ENCODE assay signal across 26 cellular contexts in genomic region chr17:38545531-38546225, GRCh38.
DNase-seq lines count a peak whose midpoint lies in the region; ATAC-seq, FAIRE-seq and TF ChIP-seq lines count a peak whose summit lies in the region.
"Had no signal": no experiment of that assay in that cellular context is flagged by ENCODE, and none has a peak within 500 bp of the region (broad histone marks: within the 10 kb centered on the region; RNA-seq: fewer than 3 reads in every experiment).

No MANE protein-coding gene starts in this region.

- H4K20me1 ChIP-seq in HepG2 (ENCODE audit: insufficient read depth, low read length) = 0 out of 2 replicates have a peak, but pooled peaks cover 4% of the 10 kb centered on the region
- H4K20me1 ChIP-seq in SK-N-SH (ENCODE audit: insufficient read depth) = no peaks in the 10 kb centered on the region
- H4K20me1 ChIP-seq: BLaER1 had no signal

- no peak overlapping the region for H3K14ac ChIP-seq in neuronal stem cell (ENCODE audit: low read length)

- TF ChIP-seq RAD21 in HepG2 (CRISPR knock-in tag; IDR thresholded peaks at IDR 0.05) = no peak
- TF ChIP-seq RAD21 in SK-N-SH (IDR thresholded peaks at IDR 0.05; ENCODE audit: low read length) = no peak

- H3K4me2 ChIP-seq in HepG2 (ENCODE audit: low read depth, low read length) (peak overlapping the region; percentile 12; the same call in 1 of the 2 replicates), neuronal stem cell (ENCODE audit: insufficient read depth, low read length, poor library complexity, severe bottlenecking) (no peak overlapping the region), SK-N-SH (no peak overlapping the region)
- H3K4me2 ChIP-seq: BLaER1 had no signal

- TF ChIP-seq EP300 in HepG2 (IDR thresholded peaks at IDR 0.05; ENCODE audit: low read depth in 2 of 2, low read length in 2 of 2) (no peak), HepG2 (CRISPR knock-in tag; IDR thresholded peaks at IDR 0.05; ENCODE audit: borderline replicate concordance) (no peak), SK-N-SH (IDR thresholded peaks at IDR 0.05; ENCODE audit: borderline replicate concordance in 1 of 2, low read depth in 1 of 2, low read length in 1 of 2) (no peak)

- H3K79me2 ChIP-seq in HepG2 (ENCODE audit: insufficient read depth, low read length) = no peaks in the 10 kb centered on the region
- no peaks in the 10 kb centered on the region for H3K79me2 ChIP-seq in SK-N-SH (ENCODE audit: insufficient read depth)

- no peak overlapping the region for H2BK5ac ChIP-seq in neuronal stem cell (ENCODE audit: low read length)

- TF ChIP-seq CTCF in HepG2 (CRISPR knock-in tag; IDR thresholded peaks at IDR 0.05) (no peak), right lobe of liver (IDR thresholded peaks at IDR 0.05) (no peak), epithelial cell of esophagus (IDR thresholded peaks at IDR 0.05; ENCODE audit: insufficient read depth, low read depth, low read length, missing control alignments) (no peak), SK-N-SH (IDR thresholded peaks at IDR 0.05) (no peak)

- H3K18ac ChIP-seq in neuronal stem cell (ENCODE audit: low read length) = no peak overlapping the region

- H3K4ac ChIP-seq in neuronal stem cell (ENCODE audit: low read length) = no peak overlapping the region

- H2BK15ac ChIP-seq in neuronal stem cell (ENCODE audit: low read length) = no peak overlapping the region

- CTCF ChIA-PET in HepG2 (lab: Yijun Ruan, JAX; ENCODE audit: low intra/inter-chr PET ratio, low total read pairs) (no interaction called here), SK-N-SH (lab: Yijun Ruan, JAX) (interaction anchor here (0.8 to 5.2 kb wide), 6 partner anchors 10 to 122 kb away, joined by 3 to 21 read pairs (median 4); no protein-coding TSS in a partner anchor)

- H3K79me1 ChIP-seq in neuronal stem cell (ENCODE audit: low read depth, low read length) = no peaks in the 10 kb centered on the region

- in situ Hi-C loops in HepG2 (cut with HindIII; ENCODE audit: extremely low pct_ligation_motif_present, low pct_unique_long_range_greater_than_20kb) = no loop called here

- no peak overlapping the region for H3K23ac ChIP-seq in neuronal stem cell (ENCODE audit: low read depth, low read length, poor library complexity)

- 50% methylated on average over 7 of the region's 12 CpGs for WGBS in HepG2 (ENCODE audit: low lambda C conversion rate)
- 93% methylated on average over 6 of the region's 12 CpGs for WGBS in right lobe of liver (ENCODE audit: insufficient coverage, low coverage, low lambda C conversion rate, missing lambda C conversion rate)
- no CpG with 5 or more reads among the region's 12 CpGs for WGBS in neuronal stem cell (ENCODE audit: extremely low coverage in 2 of 2, insufficient read length in 2 of 2, insufficient replicate concordance in 1 of 2), 2 donors
- 74% methylated on average over 9 of the region's 12 CpGs for WGBS in SK-N-SH (ENCODE audit: low lambda C conversion rate)

- POLR2A ChIA-PET in HepG2 (lab: Yijun Ruan, JAX) = interaction anchor here (1.0 to 1.7 kb wide), 3 partner anchors 9 to 173 kb away, joined by 3 to 5 read pairs (median 3); no protein-coding TSS in a partner anchor
- POLR2A ChIA-PET in SK-N-SH (lab: Yijun Ruan, JAX) = no interaction called here

- H2BK12ac ChIP-seq in neuronal stem cell (ENCODE audit: low read length) = peak overlapping the region; percentile 58

- H3K27ac ChIP-seq in HepG2 (ENCODE audit: extremely low read length, insufficient read depth, low read length) (no peak overlapping the region), right lobe of liver (no peak overlapping the region), neuronal stem cell (replicated peaks; ENCODE audit: low read length) (no peak overlapping the region), SK-N-SH (ENCODE audit: low read depth in 2 of 2, low read length in 1 of 2) (no peak overlapping the region)
- H3K27ac ChIP-seq: BLaER1 had no signal

- H4K91ac ChIP-seq in neuronal stem cell (ENCODE audit: low read depth, low read length, poor library complexity) = no peak overlapping the region

- no peak overlapping the region for H2AFZ ChIP-seq in HepG2 (ENCODE audit: low read length)
- no peak overlapping the region for H2AFZ ChIP-seq in neuronal stem cell (ENCODE audit: low read length)
- no peak overlapping the region for H2AFZ ChIP-seq in SK-N-SH (ENCODE audit: low read depth)

- intact Hi-C loops in HepG2 (cut with micrococcal nuclease; ENCODE audit: unreplicated experiment) = no loop called here
- intact Hi-C loops in right lobe of liver (cut with DNase I) = no loop called here

- no peak overlapping the region for H4K8ac ChIP-seq in neuronal stem cell (ENCODE audit: low read depth, low read length)

- H3K27me3 ChIP-seq in HepG2 (ENCODE audit: control insufficient read depth in 1 of 2, insufficient read depth in 2 of 2, low read length in 2 of 2) = peaks cover 5 to 33% of the 10 kb centered on the region in 2 experiments; a peak in 4 of 5 replicates
- H3K27me3 ChIP-seq in right lobe of liver = no peaks in the 10 kb centered on the region
- no peaks in the 10 kb centered on the region for H3K27me3 ChIP-seq in neuronal stem cell (ENCODE audit: control insufficient read depth in 3 of 3, insufficient read depth in 3 of 3, low read depth in 1 of 3, low read length in 3 of 3)
- H3K27me3 ChIP-seq in SK-N-SH (ENCODE audit: insufficient read depth) = no peaks in the 10 kb centered on the region
- H3K27me3 ChIP-seq: BE2C, BLaER1 had no signal

- ATAC-seq in HepG2 (peak; percentile 19), right lobe of liver (no peak), GM19035 (IDR thresholded peaks at IDR 0.05; ENCODE audit: unreplicated experiment) (no peak)
- ATAC-seq: GM12878 had no signal

- TF ChIP-seq POLR2A in HepG2 (IDR thresholded peaks at IDR 0.05; ENCODE audit: insufficient read depth in 1 of 2, low read depth in 2 of 2, low read length in 2 of 2) (no peak), right lobe of liver (IDR thresholded peaks at IDR 0.05) (no peak)

- FAIRE-seq in HepG2 (lab: Jason Lieb, UNC) (no peak), frontal cortex (lab: Jason Lieb, UNC) (no peak)
- FAIRE-seq: A204.1, GM12878, GM12892, GM18507, GM19239 had no signal

- no peaks in the 10 kb centered on the region for H3K9me3 ChIP-seq in HepG2 (ENCODE audit: low read length)
- H3K9me3 ChIP-seq in right lobe of liver = no peaks in the 10 kb centered on the region
- H3K9me3 ChIP-seq in neuronal stem cell (replicated peaks in 1 of 2; ENCODE audit: control insufficient read depth in 2 of 2, insufficient read depth in 1 of 2, low read depth in 1 of 2, low read length in 2 of 2) = no peaks in the 10 kb centered on the region
- H3K9me3 ChIP-seq in SK-N-SH = no peaks in the 10 kb centered on the region
- H3K9me3 ChIP-seq: BE2C, BLaER1 had no signal

- H3K36me3 ChIP-seq in HepG2 (replicated peaks in 1 of 2; ENCODE audit: control insufficient read depth in 1 of 2, insufficient read depth in 2 of 2, low read length in 2 of 2) = no peaks in the 10 kb centered on the region
- no peaks in the 10 kb centered on the region for H3K36me3 ChIP-seq in right lobe of liver
- H3K36me3 ChIP-seq in neuronal stem cell (replicated peaks in 1 of 2; ENCODE audit: control insufficient read depth in 2 of 2, insufficient read depth in 2 of 2, low read length in 2 of 2) = peaks cover 1 to 6% of the 10 kb centered on the region in 2 donors
- no peaks in the 10 kb centered on the region for H3K36me3 ChIP-seq in SK-N-SH (replicated peaks in 1 of 2; ENCODE audit: control insufficient read depth in 1 of 2, insufficient read depth in 2 of 2, low read length in 1 of 2)
- H3K36me3 ChIP-seq: BE2C, BLaER1 had no signal

- H2AK5ac ChIP-seq in neuronal stem cell (ENCODE audit: low read depth, low read length) = no peak overlapping the region

- no peaks in the 10 kb centered on the region for H3F3A ChIP-seq in SK-N-SH (replicated peaks; ENCODE audit: insufficient read depth)

- H3K4me3 ChIP-seq in HepG2 (replicated peaks in 1 of 3; ENCODE audit: insufficient read depth in 1 of 3, low read depth in 2 of 3, low read length in 3 of 3) = no peak overlapping the region
- no peak overlapping the region for H3K4me3 ChIP-seq in right lobe of liver
- no peak overlapping the region for H3K4me3 ChIP-seq in epithelial cell of esophagus (ENCODE audit: low read length)
- no peak overlapping the region for H3K4me3 ChIP-seq in neuronal stem cell (ENCODE audit: low read length in 2 of 2)
- H3K4me3 ChIP-seq in SK-N-SH (ENCODE audit: low read depth in 2 of 2, low read length in 1 of 2) = no peak overlapping the region
- H3K4me3 ChIP-seq: BLaER1, GM12878 had no signal

- H2BK120ac ChIP-seq in neuronal stem cell (ENCODE audit: low read depth, low read length) = peak overlapping the region; percentile 24

- BruUV-seq in HepG2 (replicated peaks; lab: Mats Ljungman, UMichigan) = no TSS peak

- no peaks in the 10 kb centered on the region for H3K9me2 ChIP-seq in SK-N-SH

- H3K4me1 ChIP-seq in HepG2 (ENCODE audit: insufficient read depth, low read length) = peaks cover 16% of the 10 kb centered on the region
- H3K4me1 ChIP-seq in right lobe of liver = no peaks in the 10 kb centered on the region
- H3K4me1 ChIP-seq in neuronal stem cell (ENCODE audit: control insufficient read depth in 2 of 2, insufficient read depth in 1 of 2, low read depth in 1 of 2, low read length in 2 of 2) = no peaks in the 10 kb centered on the region
- H3K4me1 ChIP-seq in SK-N-SH (ENCODE audit: control insufficient read depth in 1 of 2, insufficient read depth in 2 of 2, low read depth in 1 of 2, low read length in 1 of 2) = no peaks in the 10 kb centered on the region; a peak in 1 of 4 replicates

- DNase-seq in HepG2 (ENCODE audit: low spot score) = peak; percentile 66
- no peak for DNase-seq in right lobe of liver
- DNase-seq in epithelial cell of esophagus (ENCODE audit: low read depth) = peak; percentile 32
- no peak for DNase-seq in neuronal stem cell (ENCODE audit: low spot score)
- DNase-seq in frontal cortex (ENCODE audit: low spot score in 2 of 2) = no peak
- no peak for DNase-seq in SK-N-SH
- DNase-seq: 8988T; ACHN; BE2C; CD4-positive, alpha-beta memory T cell; CD4-positive, CD25-positive, alpha-beta regulatory T cell; CD8-positive, alpha-beta memory T cell; COR-L47; DMS 273 treated with DMSO at 0.1 percent for 48 hours; DMS153; DMS79; DND-41; EL; GDM1 had no signal

- H3K9ac ChIP-seq in HepG2 (ENCODE audit: insufficient read depth, low read depth, low read length) (no peak overlapping the region), neuronal stem cell (ENCODE audit: low read depth, low read length, poor library complexity) (no peak overlapping the region), SK-N-SH (no peak overlapping the region)
- H3K9ac ChIP-seq: BLaER1 had no signal

TF ChIP-seq in HepG2, 621 proteins besides CTCF, POLR2A, EP300 and RAD21 (continues in another document):
- TF ChIP-seq HNRNPL (IDR thresholded peaks at IDR 0.05; ENCODE audit: low read depth, low read length) (peak; percentile 60; the same call in 1 of the 2 replicates), TEAD3 (CRISPR knock-in tag; optimal IDR thresholded peaks at IDR 0.05; ENCODE audit: borderline replicate concordance) (peak; percentile 34), ZNF781 (CRISPR knock-in tag; IDR thresholded peaks at IDR 0.05; ENCODE audit: borderline replicate concordance, not compliant biosample characterization) (no peak)

Comparison
In these comparisons a context has a peak if more than half of its experiments do, and no peak if none do; other contexts are left out.
1. DNase-seq: peak in HepG2 (single experiment) and epithelial cell of esophagus (single experiment); none in right lobe of liver (0 of 3), neuronal stem cell (single experiment), frontal cortex (0 of 2) and SK-N-SH (single experiment).